Comparison of ENCODE assay signal across 15 cellular contexts in genomic region chr18:46398005-46398404, GRCh38.
"Had no signal": no experiment of that assay in that cellular context is flagged by ENCODE, and none has a peak within 500 bp of the region (broad histone marks: within the 10 kb centered on the region; RNA-seq: fewer than 3 reads in every experiment).

No MANE protein-coding gene starts in this region.

- H3K4me1 Mint-ChIP-seq: endodermal cell, mesothelial cell of epicardium had no signal

- H3K9me3 ChIP-seq: lower lobe of right lung, transverse colon had no signal

- H3K27ac ChIP-seq: brain microvascular endothelial cell, lower lobe of right lung, transverse colon had no signal

- H3K4me2 ChIP-seq: smooth muscle cell had no signal

- H3K27me3 ChIP-seq: brain microvascular endothelial cell, transverse colon had no signal

- H3K27ac Mint-ChIP-seq: activated naive CD8-positive, alpha-beta T cell; activated T-cell treated with anti-CD3 and anti-CD28 coated beads, Interleukin-2, amount 50 U/mL, for 24 hours; endodermal cell; mesothelial cell of epicardium; progenitor cell of endocrine pancreas; stimulated activated naive B cell treated with anti-CD40 and anti-IgM and Interleukin-4, amounts not matched to agents 10 μg/mL and 1 μg/mL and 100 μg/mL, for 72 hours had no signal

- H3K36me3 ChIP-seq: brain microvascular endothelial cell, lower lobe of right lung, transverse colon had no signal

- H3K4me3 Mint-ChIP-seq: activated naive CD8-positive, alpha-beta T cell; activated T-cell treated with anti-CD3 and anti-CD28 coated beads, Interleukin-2, amount 50 U/mL, for 24 hours; endodermal cell; mesothelial cell of epicardium; stimulated activated naive B cell treated with anti-CD40 and anti-IgM and Interleukin-4, amounts not matched to agents 10 μg/mL and 1 μg/mL and 100 μg/mL, for 72 hours had no signal

- H3K27me3 Mint-ChIP-seq: activated naive CD8-positive, alpha-beta T cell; activated T-cell treated with anti-CD3 and anti-CD28 coated beads, Interleukin-2, amount 50 U/mL, for 24 hours; progenitor cell of endocrine pancreas had no signal

- H3K9me3 Mint-ChIP-seq: activated T-cell treated with anti-CD3 and anti-CD28 coated beads, Interleukin-2, amount 50 U/mL, for 24 hours; endodermal cell; mesothelial cell of epicardium; stimulated activated naive B cell treated with anti-CD40 and anti-IgM and Interleukin-4, amounts not matched to agents 10 μg/mL and 1 μg/mL and 100 μg/mL, for 72 hours had no signal

- H3K4me3 ChIP-seq: lower lobe of right lung, smooth muscle cell, transverse colon had no signal

- DNase-seq: activated CD4-positive, alpha-beta T cell treated with anti-CD3 and anti-CD28 coated beads, Interleukin-2, amount 50 U/mL, for 1 hour; activated effector memory CD4-positive, alpha-beta T cell treated with anti-CD3 and anti-CD28 coated beads, Interleukin-2, amount 50 U/mL, for 16 hours; activated T-cell treated with anti-CD3 and anti-CD28 coated beads, Interleukin-2, amount 50 U/mL, for 24 hours; brain microvascular endothelial cell; dermis blood vessel endothelial cell; endodermal cell; left cardiac atrium; lower lobe of right lung; right cardiac atrium; stimulated activated naive B cell treated with anti-CD40 and anti-IgM and Interleukin-4, amounts not matched to agents 10 μg/mL and 1 μg/mL and 100 μg/mL, for 72 hours; transverse colon had no signal

- ATAC-seq: lower lobe of right lung; right cardiac atrium; stimulated activated naive B cell treated with anti-CD40 and anti-IgM and Interleukin-4, amounts not matched to agents 10 μg/mL and 1 μg/mL and 100 μg/mL, for 72 hours had no signal

- H3K36me3 Mint-ChIP-seq: activated naive CD8-positive, alpha-beta T cell; mesothelial cell of epicardium; stimulated activated naive B cell treated with anti-CD40 and anti-IgM and Interleukin-4, amounts not matched to agents 10 μg/mL and 1 μg/mL and 100 μg/mL, for 72 hours had no signal

- H3K4me1 ChIP-seq: lower lobe of right lung, transverse colon had no signal
